ENCODE assay signal across 10 cellular contexts in the genomic region with DNA sequence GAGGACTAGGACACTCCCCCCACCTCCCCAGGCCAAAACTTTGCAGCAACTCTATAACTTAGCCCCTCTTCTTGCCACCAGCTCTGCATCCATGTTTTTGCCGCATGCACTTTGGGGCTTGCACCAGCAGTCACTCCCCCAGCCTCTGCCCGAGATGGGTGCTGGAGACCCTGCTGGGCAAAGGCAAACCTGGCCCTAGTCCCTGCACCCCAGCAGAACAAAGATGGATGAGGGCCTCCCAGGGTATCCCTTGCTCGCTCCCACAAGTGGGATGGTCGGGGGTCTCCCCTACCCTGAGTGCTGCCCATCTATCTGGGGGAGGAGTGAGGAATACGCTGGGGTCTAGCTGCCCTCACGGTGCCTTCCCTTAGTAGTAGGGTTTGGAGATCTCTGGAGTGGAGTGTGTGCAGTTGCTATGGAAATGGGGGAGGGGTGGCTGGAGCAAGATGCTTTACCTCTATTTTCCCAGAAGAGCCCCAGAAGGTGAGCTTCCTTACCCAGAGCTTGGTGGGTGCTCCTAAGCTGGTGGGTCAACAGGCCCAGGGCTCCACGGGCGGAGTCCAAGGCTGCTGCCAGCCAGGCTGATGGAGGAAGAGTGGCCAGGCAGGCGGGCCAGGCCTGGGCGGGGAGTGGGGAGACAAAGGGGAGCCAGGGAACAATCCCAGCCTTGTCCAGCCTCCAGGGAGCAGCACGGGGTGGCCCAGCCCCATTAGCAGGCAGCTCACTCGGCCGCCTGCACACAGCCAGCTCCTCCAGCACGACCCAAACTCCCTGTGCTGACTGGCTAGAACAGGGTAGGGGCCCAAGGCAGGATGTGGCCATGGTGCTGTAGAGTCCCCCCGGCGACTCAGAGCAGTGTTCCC. TPM values are rescaled to one million over a fixed set of nuclear protein-coding genes. Genes with fewer than 3 reads are reported as not detected.
DNase-seq lines count a peak whose midpoint lies in the region; ATAC-seq and TF ChIP-seq lines count a peak whose summit lies in the region.
"Had no signal": no experiment of that assay in that cellular context is flagged by ENCODE, and none has a peak within 500 bp of the region (broad histone marks: within the 10 kb centered on the region; RNA-seq: fewer than 3 reads in every experiment).

A gene with protein sequence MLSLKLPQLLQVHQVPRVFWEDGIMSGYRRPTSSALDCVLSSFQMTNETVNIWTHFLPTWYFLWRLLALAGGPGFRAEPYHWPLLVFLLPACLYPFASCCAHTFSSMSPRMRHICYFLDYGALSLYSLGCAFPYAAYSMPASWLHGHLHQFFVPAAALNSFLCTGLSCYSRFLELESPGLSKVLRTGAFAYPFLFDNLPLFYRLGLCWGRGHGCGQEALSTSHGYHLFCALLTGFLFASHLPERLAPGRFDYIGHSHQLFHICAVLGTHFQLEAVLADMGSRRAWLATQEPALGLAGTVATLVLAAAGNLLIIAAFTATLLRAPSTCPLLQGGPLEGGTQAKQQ (minus strand): TSS at position 597 of the 863 bp plus-strand sequence. CDS start 1,325 bp downstream, outside the sequence.

- peaks cover 17% of the 10 kb centered on the region for H3K4me1 ChIP-seq in CD8-positive, alpha-beta T cell (ENCODE audit: insufficient read depth, low read length)
- H3K4me1 ChIP-seq in HUES64 (ENCODE audit: insufficient read depth, low read length) (peaks cover 7% of the 10 kb centered on the region), neural progenitor cell (peaks cover 6% of the 10 kb centered on the region), OCI-LY7 (ENCODE audit: insufficient read depth, low read length, poor library complexity, severe bottlenecking) (no peaks in the 10 kb centered on the region)

- 87% methylated on average over 16 of the region's 16 CpGs for WGBS in HUES64

- peak within 1 kb of the TSS; percentile 19 for H3K4me3 Mint-ChIP-seq in CD8-positive, alpha-beta T cell
- no peak within 1 kb of the TSS for H3K4me3 Mint-ChIP-seq in neural progenitor cell

- H3K27me3 Mint-ChIP-seq in CD8-positive, alpha-beta T cell (ENCODE audit: low read depth), result no peaks in the 10 kb centered on the region
- peaks cover 9% of the 10 kb centered on the region for H3K27me3 Mint-ChIP-seq in neural progenitor cell (ENCODE audit: insufficient read depth, low read depth)

- ATAC-seq in CD8-positive, alpha-beta T cell, result no peak
- ATAC-seq in esophagus mucosa (peak; percentile 16), HG03135 (IDR thresholded peaks at IDR 0.05; ENCODE audit: unreplicated experiment) (no peak)
- ATAC-seq: stimulated activated naive CD8-positive, alpha-beta T cell treated with anti-CD3 and anti-CD28 coated beads, Interleukin-15, Interleukin-2, amounts not matched to agents 100 U/mL and 50 U/mL, for 24 hours had no signal

- intact Hi-C loops in CD8-positive, alpha-beta T cell (cut with DNase I, micrococcal nuclease), result no loop called here
- intact Hi-C loops in OCI-LY7 (cut with micrococcal nuclease; ENCODE audit: unreplicated experiment), result no loop called here

- POLR2A ChIA-PET in CD8-positive, alpha-beta T cell (lab: Charles Lee), result no interaction called here
- POLR2A ChIA-PET in OCI-LY7 (lab: Charles Lee), result no interaction called here

- no peaks in the 10 kb centered on the region for H3K27me3 ChIP-seq in CD8-positive, alpha-beta T cell (ENCODE audit: insufficient read depth, low read length)
- H3K27me3 ChIP-seq in HUES64 (ENCODE audit: insufficient read depth, low read length) (peaks cover 7% of the 10 kb centered on the region; the same call in 1 of the 2 replicates), neural progenitor cell (no peaks in the 10 kb centered on the region)

- DNase-seq in CD8-positive, alpha-beta T cell, result no peak
- peak; percentile 68 for DNase-seq in neural progenitor cell (ENCODE audit: low spot score)
- no peak for DNase-seq in HK-2 (ENCODE audit: unreplicated experiment)
- no peak for DNase-seq in OCI-LY7 (ENCODE audit: low spot score)
- no peak for DNase-seq in ureter (ENCODE audit: low spot score)
- DNase-seq: GOT3; stimulated activated naive CD8-positive, alpha-beta T cell treated with anti-CD3 and anti-CD28 coated beads, Interleukin-15, Interleukin-2, amounts not matched to agents 100 U/mL and 50 U/mL, for 24 hours had no signal

- no peak within 1 kb of the TSS for H3K4me3 ChIP-seq in CD8-positive, alpha-beta T cell (ENCODE audit: low read depth, low read length)
- H3K4me3 ChIP-seq in HUES64 (ENCODE audit: low read length) (no peak within 1 kb of the TSS), neural progenitor cell (no peak within 1 kb of the TSS), OCI-LY7 (ENCODE audit: low read depth, low read length, poor library complexity, severe bottlenecking) (no peak within 1 kb of the TSS)

- H2AFZ ChIP-seq in neural progenitor cell (replicated peaks) (no peak within 1 kb of the TSS), OCI-LY7 (ENCODE audit: low read length) (no peak within 1 kb of the TSS)

- H4K20me1 ChIP-seq in neural progenitor cell (ENCODE audit: low read depth) (no peaks in the 10 kb centered on the region), OCI-LY7 (ENCODE audit: insufficient read depth, low read length) (no peaks in the 10 kb centered on the region; the same call in 1 of the 2 replicates)

- H3K9ac ChIP-seq in HUES64 (ENCODE audit: low read depth, low read length) (no peak within 1 kb of the TSS; the same call in 1 of the 2 replicates), neural progenitor cell (no peak within 1 kb of the TSS)

- CTCF ChIA-PET in CD8-positive, alpha-beta T cell (lab: Charles Lee), result interaction anchor here (1.0 to 1.1 kb wide), 2 partner anchors 22 to 106 kb away, joined by 3 to 4 read pairs; no protein-coding TSS in a partner anchor
- CTCF ChIA-PET in OCI-LY7 (lab: Charles Lee; ENCODE audit: unreplicated experiment), result no interaction called here

- H3K4me2 ChIP-seq in neural progenitor cell (no peak within 1 kb of the TSS), OCI-LY7 (ENCODE audit: low read length) (no peak within 1 kb of the TSS)

- peaks cover 13% of the 10 kb centered on the region for H3K36me3 ChIP-seq in CD8-positive, alpha-beta T cell (ENCODE audit: insufficient read depth, low read length)
- peaks cover 39% of the 10 kb centered on the region for H3K36me3 ChIP-seq in HUES64 (ENCODE audit: insufficient read depth, low read length)
- H3K36me3 ChIP-seq in neural progenitor cell, result no peaks in the 10 kb centered on the region
- peaks cover 44% of the 10 kb centered on the region for H3K36me3 ChIP-seq in OCI-LY7 (ENCODE audit: insufficient read depth, low read length)

- H3K9me2 ChIP-seq in OCI-LY7 (ENCODE audit: insufficient read depth, low read length), result no peaks in the 10 kb centered on the region

- no TSS peak for BruUV-seq in OCI-LY7 (replicated peaks; lab: Mats Ljungman, UMichigan)

- no peaks in the 10 kb centered on the region for H3K9me3 Mint-ChIP-seq in CD8-positive, alpha-beta T cell
- H3K9me3 Mint-ChIP-seq in neural progenitor cell, result no peaks in the 10 kb centered on the region

- H3F3A ChIP-seq in neural progenitor cell (ENCODE audit: low read depth), result peaks cover 19% of the 10 kb centered on the region

- H3K36me3 Mint-ChIP-seq in CD8-positive, alpha-beta T cell, result peaks cover 36% of the 10 kb centered on the region
- H3K36me3 Mint-ChIP-seq in neural progenitor cell, result peaks cover 6% of the 10 kb centered on the region

- no peak for TF ChIP-seq CTCF in CD8-positive, alpha-beta T cell (IDR thresholded peaks at IDR 0.05)
- TF ChIP-seq CTCF in neural progenitor cell (IDR thresholded peaks at IDR 0.05) (no peak), OCI-LY7 (conservative IDR thresholded peaks at IDR 0.05; ENCODE audit: low read length) (no peak)

- peaks cover 18% of the 10 kb centered on the region for H3K4me1 Mint-ChIP-seq in CD8-positive, alpha-beta T cell (ENCODE audit: low read depth)
- peaks cover 5% of the 10 kb centered on the region for H3K4me1 Mint-ChIP-seq in neural progenitor cell

- H3K79me2 ChIP-seq in neural progenitor cell (ENCODE audit: low read depth), result no peaks in the 10 kb centered on the region
- no peaks in the 10 kb centered on the region for H3K79me2 ChIP-seq in OCI-LY7 (ENCODE audit: insufficient read depth, low read depth, low read length)

- H3K27ac Mint-ChIP-seq in CD8-positive, alpha-beta T cell, result no peak within 1 kb of the TSS
- no peak within 1 kb of the TSS for H3K27ac Mint-ChIP-seq in neural progenitor cell

- H3K27ac ChIP-seq in CD8-positive, alpha-beta T cell (ENCODE audit: low read depth, low read length), result no peak within 1 kb of the TSS
- peak within 1 kb of the TSS; percentile 34; the same call in 1 of the 2 replicates for H3K27ac ChIP-seq in HUES64 (ENCODE audit: low read depth, low read length)
- H3K27ac ChIP-seq in neural progenitor cell, result peak within 1 kb of the TSS; percentile 80
- no peak within 1 kb of the TSS for H3K27ac ChIP-seq in OCI-LY7 (ENCODE audit: low read depth, low read length, poor library complexity, severe bottlenecking)

- H3K9me3 ChIP-seq in CD8-positive, alpha-beta T cell (ENCODE audit: low read length), result no peaks in the 10 kb centered on the region
- H3K9me3 ChIP-seq in HUES64 (ENCODE audit: insufficient read depth, low read depth, low read length) (no peaks in the 10 kb centered on the region), neural progenitor cell (ENCODE audit: low read depth) (no peaks in the 10 kb centered on the region), OCI-LY7 (ENCODE audit: low read length) (no peaks in the 10 kb centered on the region)

RNA-seq across cellular contexts. Expression of the gene that starts here (rescaled TPM):
- 1 to 10 TPM; 2.1 to 2.8 TPM for total RNA-seq in CD8-positive, alpha-beta T cell
- 1.9 TPM for polyA plus RNA-seq in HUES64 (2013, experiment 1 of 2)
- polyA plus RNA-seq in HUES64 (2013, experiment 2 of 2), result 2.4 TPM
- total RNA-seq in esophagus mucosa (2.0 TPM), neural progenitor cell (ENCODE audit: low replicate concordance) (5.0 and 8.5 TPM in 2 replicates), OCI-LY7 (2022) (15.7 and 16.4 TPM in 2 replicates), ureter (4.4 TPM)
- total RNA-seq in OCI-LY7 (2014; rRNA removed; shearing (Covaris generic)), result 4.2 and 5.0 TPM in 2 replicates

Comparison
In these comparisons a context has a peak if more than half of its experiments do, and no peak if none do; other contexts are left out.
1. H3K27ac ChIP-seq: peak in HUES64 (single experiment) and neural progenitor cell (single experiment); none in CD8-positive, alpha-beta T cell (single experiment) and OCI-LY7 (single experiment).